In genomic region chr7:45893374-45893995, GRCh38 we compare ENCODE assay signal across 1 cellular context.
TF ChIP-seq lines count a peak whose summit lies in the region.

No MANE protein-coding gene starts in this region.

TF ChIP-seq in HepG2, 621 proteins besides CTCF, POLR2A, EP300 and RAD21 (continued from another document and continues in another):
- TF ChIP-seq RNF219 (CRISPR knock-in tag; IDR thresholded peaks at IDR 0.05) = no peak
- TF ChIP-seq ZNF20 (CRISPR knock-in tag; IDR thresholded peaks at IDR 0.05) = no peak
- TF ChIP-seq ZNF709 (CRISPR knock-in tag; IDR thresholded peaks at IDR 0.05) = peak; percentile 89; the same call in 1 of the 2 replicates
- peak; percentile 72; the same call in 1 of the 2 replicates for TF ChIP-seq SMAD3 (CRISPR knock-in tag; IDR thresholded peaks at IDR 0.05)
- TF ChIP-seq ZFP37 (CRISPR knock-in tag; IDR thresholded peaks at IDR 0.05; ENCODE audit: borderline replicate concordance) = peak; percentile 78; the same call in 1 of the 2 replicates
- 0 out of 2 replicates have a peak, but pooled peaks have one; percentile 14 for TF ChIP-seq TFDP1 (CRISPR knock-in tag; IDR thresholded peaks at IDR 0.05; ENCODE audit: borderline replicate concordance)
- no peak for TF ChIP-seq MED8 (CRISPR knock-in tag; IDR thresholded peaks at IDR 0.05; ENCODE audit: insufficient replicate concordance)
- TF ChIP-seq ZFP62 (CRISPR knock-in tag; IDR thresholded peaks at IDR 0.05) = peak; percentile 26; the same call in 1 of the 2 replicates
- TF ChIP-seq ZNF280B (CRISPR knock-in tag; IDR thresholded peaks at IDR 0.05; ENCODE audit: borderline replicate concordance) = no peak
- TF ChIP-seq ZSCAN21 (CRISPR knock-in tag; IDR thresholded peaks at IDR 0.05; ENCODE audit: borderline replicate concordance) = no peak
- TF ChIP-seq WIZ (CRISPR knock-in tag; IDR thresholded peaks at IDR 0.05) = no peak
- 0 out of 2 replicates have a peak, but pooled peaks have one; percentile 17 for TF ChIP-seq KMT2A (CRISPR knock-in tag; IDR thresholded peaks at IDR 0.05)
- TF ChIP-seq BCL6 (CRISPR knock-in tag; IDR thresholded peaks at IDR 0.05) = 0 out of 2 replicates have a peak, but pooled peaks have one; percentile 14
- peak; percentile 23; the same call in 1 of the 2 replicates for TF ChIP-seq TMF1 (CRISPR knock-in tag; IDR thresholded peaks at IDR 0.05; ENCODE audit: low read depth)
- TF ChIP-seq ZBTB20 (CRISPR knock-in tag; IDR thresholded peaks at IDR 0.05; ENCODE audit: borderline replicate concordance, low read depth) = 0 out of 2 replicates have a peak, but pooled peaks have one; percentile 32
- TF ChIP-seq RERE (CRISPR knock-in tag; IDR thresholded peaks at IDR 0.05; ENCODE audit: low read depth) = peak; percentile 64; the same call in 1 of the 2 replicates
- TF ChIP-seq STAT6 (CRISPR knock-in tag; IDR thresholded peaks at IDR 0.05; ENCODE audit: borderline replicate concordance) = 0 out of 2 replicates have a peak, but pooled peaks have one; percentile 86
- TF ChIP-seq NFKBIZ (CRISPR knock-in tag; IDR thresholded peaks at IDR 0.05) = no peak; the same call in 1 of the 2 replicates
- TF ChIP-seq SNRNP70 (IDR thresholded peaks at IDR 0.05; ENCODE audit: low read depth, low read length) = no peak
- TF ChIP-seq ZBTB40 (IDR thresholded peaks at IDR 0.05) = no peak
- peak; percentile 51; the same call in 1 of the 2 replicates for TF ChIP-seq ZBTB40 (CRISPR knock-in tag; IDR thresholded peaks at IDR 0.05)
- TF ChIP-seq ZNF337 (CRISPR knock-in tag; IDR thresholded peaks at IDR 0.05; ENCODE audit: borderline replicate concordance, low read depth) = no peak
- peak; percentile 62 for TF ChIP-seq ARID5B (CRISPR knock-in tag; IDR thresholded peaks at IDR 0.05)
- peak; percentile 18; the same call in 1 of the 2 replicates for TF ChIP-seq ZNF264 (CRISPR knock-in tag; IDR thresholded peaks at IDR 0.05)
